ENCODE assay signal across 23 cellular contexts in genomic region chr3:194886836-194887235, GRCh38.
"Had no signal": no experiment of that assay in that cellular context is flagged by ENCODE, and none has a peak within 500 bp of the region (broad histone marks: within the 10 kb centered on the region; RNA-seq: fewer than 3 reads in every experiment).

No MANE protein-coding gene starts in this region.

- H3K36me3 ChIP-seq: SJSA1 had no signal

- H3K27me3 ChIP-seq: SJSA1 had no signal

- DNase-seq: Kasumi-1, MM.1S, NCI-H1092 treated with DMSO at 0.1 percent for 48 hours, NCI-H1436, NCI-H187, NCI-H2029, NCI-H2081 treated with DMSO at 0.1 percent for 48 hours, NCI-H2171, NCI-H226, NCI-H446, NCI-H510A, NCI-H524 treated with DMSO at 0.1 percent for 48 hours, NCI-H69, NCI-H774, Right ventricle myocardium superior, RPMI8226, SIG-M5 had no signal

- H3K4me3 ChIP-seq: K562, SJSA1, SK-N-MC had no signal

- H3K4me2 ChIP-seq: KMS-11 had no signal

- H3K27ac ChIP-seq: HL-60, KMS-11, SJSA1, SK-N-MC had no signal

- H3K27ac Mint-ChIP-seq: IgD-negative memory B cell had no signal

- H3K9ac ChIP-seq: KMS-11 had no signal

- ATAC-seq: K562 had no signal
